27 cellular contexts compared by ENCODE assay signal in the genomic region with DNA sequence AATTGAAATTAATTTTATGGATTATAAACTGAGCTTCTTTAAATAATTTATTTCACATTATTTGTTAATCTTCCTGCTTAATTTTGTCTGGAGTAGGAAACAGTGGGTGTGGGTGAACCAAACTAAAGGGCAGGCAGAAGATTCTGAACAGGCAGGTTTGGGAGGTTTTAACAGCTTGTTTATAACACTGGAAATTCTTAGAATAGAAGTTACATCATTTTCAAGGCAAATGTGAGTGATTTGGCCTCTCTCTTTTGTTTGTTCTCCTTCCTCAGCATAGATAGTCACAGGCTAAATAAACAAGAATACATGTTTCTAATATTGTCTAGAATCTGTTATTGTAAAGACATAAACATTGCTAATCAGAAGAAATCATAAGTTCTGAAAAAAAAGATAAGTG.
DNase-seq lines count a peak whose midpoint lies in the region; ATAC-seq, FAIRE-seq and TF ChIP-seq lines count a peak whose summit lies in the region.
"Had no signal": no experiment of that assay in that cellular context is flagged by ENCODE, and none has a peak within 500 bp of the region (broad histone marks: within the 10 kb centered on the region; RNA-seq: fewer than 3 reads in every experiment).

No MANE protein-coding gene starts in this region.

- H3K9me3 Mint-ChIP-seq in GM23338 = no peaks in the 10 kb centered on the region

- H3K36me3 ChIP-seq in parathyroid adenoma (ENCODE audit: control insufficient read depth, insufficient read depth, low read length) (no peaks in the 10 kb centered on the region), GM23338 (ENCODE audit: insufficient read depth) (no peaks in the 10 kb centered on the region)
- H3K36me3 ChIP-seq: BE2C had no signal

- H3K27me3 ChIP-seq in parathyroid adenoma (ENCODE audit: control insufficient read depth, insufficient read depth, low read length) = no peaks in the 10 kb centered on the region
- H3K27me3 ChIP-seq in GM23338 (ENCODE audit: insufficient read depth) = no peaks in the 10 kb centered on the region
- H3K27me3 ChIP-seq: BE2C had no signal

- no peak overlapping the region for H3K4me3 Mint-ChIP-seq in GM23338
- H3K4me3 Mint-ChIP-seq: CD14-positive monocyte; CD8-positive, alpha-beta memory T cell had no signal

- peak; percentile 97 for FAIRE-seq in endometrium (lab: Jason Lieb, UNC)
- FAIRE-seq: GM18507, H54 had no signal

- H3K4me1 Mint-ChIP-seq in GM23338 = peaks cover 8% of the 10 kb centered on the region; the same call in 2 of the 3 replicates
- H3K4me1 Mint-ChIP-seq: CD14-positive monocyte; CD8-positive, alpha-beta memory T cell had no signal

- no peak overlapping the region for H3K9ac ChIP-seq in parathyroid adenoma
- H3K9ac ChIP-seq: SK-N-SH had no signal

- peaks cover under 1% of the 10 kb centered on the region for H3K9me3 ChIP-seq in parathyroid adenoma (ENCODE audit: control insufficient read depth, low read length)
- H3K9me3 ChIP-seq: BE2C, SK-N-SH had no signal

- no peak overlapping the region for H3K27ac ChIP-seq in parathyroid adenoma
- no peak overlapping the region for H3K27ac ChIP-seq in GM23338 (ENCODE audit: low read depth)

- H4K20me1 ChIP-seq in GM23338 (replicated peaks; ENCODE audit: insufficient read depth) = no peaks in the 10 kb centered on the region

- no peaks in the 10 kb centered on the region for H3K36me3 Mint-ChIP-seq in GM23338 (ENCODE audit: low read depth)
- H3K36me3 Mint-ChIP-seq: CD14-positive monocyte; CD8-positive, alpha-beta memory T cell had no signal

- no peaks in the 10 kb centered on the region for H3F3A ChIP-seq in GM23338 (replicated peaks; ENCODE audit: low read depth)

- H2AFZ ChIP-seq in parathyroid adenoma = peak overlapping the region; percentile 6
- H2AFZ ChIP-seq in GM23338 = no peak overlapping the region

- no peak overlapping the region for H3K4me3 ChIP-seq in parathyroid adenoma (ENCODE audit: low read depth, low read length)
- H3K4me3 ChIP-seq in GM23338 = no peak overlapping the region

- TF ChIP-seq CTCF in parathyroid adenoma (IDR thresholded peaks at IDR 0.05) (no peak), GM23338 (conservative IDR thresholded peaks at IDR 0.05; ENCODE audit: low read depth in 2 of 2) (no peak)

- ATAC-seq in GM18873 (IDR thresholded peaks at IDR 0.05; ENCODE audit: low FRiP score, unreplicated experiment) (no peak), GM23338 (no peak)
- ATAC-seq: Panc1 had no signal

- H3K4me2 ChIP-seq in parathyroid adenoma (ENCODE audit: low read length) (no peak overlapping the region), GM23338 (no peak overlapping the region)
- H3K4me2 ChIP-seq: SK-N-SH had no signal

- no peaks in the 10 kb centered on the region for H3K9me2 ChIP-seq in GM23338 (ENCODE audit: insufficient read depth)
- H3K9me2 ChIP-seq: SK-N-SH had no signal

- DNase-seq in SIG-M5 treated with dmso at 0.1 percent for 504 hours (lab: John Stamatoyannopoulos, UW; ENCODE audit: unreplicated experiment) (peak; percentile 4), SIG-M5 (lab: John Stamatoyannopoulos, UW) (no peak), GM23338 (ENCODE audit: low spot score) (no peak), NCI-H510A treated with DMSO at 0.1 percent for 48 hours (lab: John Stamatoyannopoulos, UW) (no peak)
- DNase-seq: 8988T; ACHN; BE2C; CD8-positive, alpha-beta memory T cell; Karpas-422; NCI-H1092; NCI-H1436; NCI-H187; NCI-H2081 treated with DMSO at 0.1 percent for 48 hours; NCI-H2171; NCI-H524 treated with DMSO at 0.1 percent for 48 hours; NCI-H774; NK-92 treated with Interleukin-12 subunit alpha and Interleukin-12 subunit beta, amount 100 ng/mL, for 24 hours; SHP77 treated with DMSO at 0.1 percent for 48 hours; SK-N-SH; SW 1271 had no signal

- H3K79me2 ChIP-seq in parathyroid adenoma = no peaks in the 10 kb centered on the region
- H3K79me2 ChIP-seq in GM23338 (replicated peaks; ENCODE audit: insufficient read depth) = no peaks in the 10 kb centered on the region

- H3K4me1 ChIP-seq in parathyroid adenoma = peaks cover 8% of the 10 kb centered on the region
- peaks cover 11% of the 10 kb centered on the region for H3K4me1 ChIP-seq in GM23338 (ENCODE audit: insufficient read depth)

- no peak overlapping the region; the same call in 1 of the 2 replicates for H3K27ac Mint-ChIP-seq in GM23338
- H3K27ac Mint-ChIP-seq: CD14-positive monocyte; CD8-positive, alpha-beta memory T cell had no signal

- no peaks in the 10 kb centered on the region for H3K27me3 Mint-ChIP-seq in GM23338 (ENCODE audit: insufficient read depth, low read depth, poor library complexity)
- H3K27me3 Mint-ChIP-seq: CD8-positive, alpha-beta memory T cell had no signal

TF ChIP-seq in GM23338, 12 proteins besides CTCF, POLR2A, EP300 and RAD21 (continues in another document):
- no peak for TF ChIP-seq EZH2phosphoT487 (IDR thresholded peaks at IDR 0.05; ENCODE audit: unreplicated experiment)
- TF ChIP-seq POLR2AphosphoS5 (IDR thresholded peaks at IDR 0.05; ENCODE audit: low read depth) = no peak
- TF ChIP-seq EZH2 (IDR thresholded peaks at IDR 0.05; ENCODE audit: low read depth, unreplicated experiment) = no peak
- TF ChIP-seq, protein P1, sequence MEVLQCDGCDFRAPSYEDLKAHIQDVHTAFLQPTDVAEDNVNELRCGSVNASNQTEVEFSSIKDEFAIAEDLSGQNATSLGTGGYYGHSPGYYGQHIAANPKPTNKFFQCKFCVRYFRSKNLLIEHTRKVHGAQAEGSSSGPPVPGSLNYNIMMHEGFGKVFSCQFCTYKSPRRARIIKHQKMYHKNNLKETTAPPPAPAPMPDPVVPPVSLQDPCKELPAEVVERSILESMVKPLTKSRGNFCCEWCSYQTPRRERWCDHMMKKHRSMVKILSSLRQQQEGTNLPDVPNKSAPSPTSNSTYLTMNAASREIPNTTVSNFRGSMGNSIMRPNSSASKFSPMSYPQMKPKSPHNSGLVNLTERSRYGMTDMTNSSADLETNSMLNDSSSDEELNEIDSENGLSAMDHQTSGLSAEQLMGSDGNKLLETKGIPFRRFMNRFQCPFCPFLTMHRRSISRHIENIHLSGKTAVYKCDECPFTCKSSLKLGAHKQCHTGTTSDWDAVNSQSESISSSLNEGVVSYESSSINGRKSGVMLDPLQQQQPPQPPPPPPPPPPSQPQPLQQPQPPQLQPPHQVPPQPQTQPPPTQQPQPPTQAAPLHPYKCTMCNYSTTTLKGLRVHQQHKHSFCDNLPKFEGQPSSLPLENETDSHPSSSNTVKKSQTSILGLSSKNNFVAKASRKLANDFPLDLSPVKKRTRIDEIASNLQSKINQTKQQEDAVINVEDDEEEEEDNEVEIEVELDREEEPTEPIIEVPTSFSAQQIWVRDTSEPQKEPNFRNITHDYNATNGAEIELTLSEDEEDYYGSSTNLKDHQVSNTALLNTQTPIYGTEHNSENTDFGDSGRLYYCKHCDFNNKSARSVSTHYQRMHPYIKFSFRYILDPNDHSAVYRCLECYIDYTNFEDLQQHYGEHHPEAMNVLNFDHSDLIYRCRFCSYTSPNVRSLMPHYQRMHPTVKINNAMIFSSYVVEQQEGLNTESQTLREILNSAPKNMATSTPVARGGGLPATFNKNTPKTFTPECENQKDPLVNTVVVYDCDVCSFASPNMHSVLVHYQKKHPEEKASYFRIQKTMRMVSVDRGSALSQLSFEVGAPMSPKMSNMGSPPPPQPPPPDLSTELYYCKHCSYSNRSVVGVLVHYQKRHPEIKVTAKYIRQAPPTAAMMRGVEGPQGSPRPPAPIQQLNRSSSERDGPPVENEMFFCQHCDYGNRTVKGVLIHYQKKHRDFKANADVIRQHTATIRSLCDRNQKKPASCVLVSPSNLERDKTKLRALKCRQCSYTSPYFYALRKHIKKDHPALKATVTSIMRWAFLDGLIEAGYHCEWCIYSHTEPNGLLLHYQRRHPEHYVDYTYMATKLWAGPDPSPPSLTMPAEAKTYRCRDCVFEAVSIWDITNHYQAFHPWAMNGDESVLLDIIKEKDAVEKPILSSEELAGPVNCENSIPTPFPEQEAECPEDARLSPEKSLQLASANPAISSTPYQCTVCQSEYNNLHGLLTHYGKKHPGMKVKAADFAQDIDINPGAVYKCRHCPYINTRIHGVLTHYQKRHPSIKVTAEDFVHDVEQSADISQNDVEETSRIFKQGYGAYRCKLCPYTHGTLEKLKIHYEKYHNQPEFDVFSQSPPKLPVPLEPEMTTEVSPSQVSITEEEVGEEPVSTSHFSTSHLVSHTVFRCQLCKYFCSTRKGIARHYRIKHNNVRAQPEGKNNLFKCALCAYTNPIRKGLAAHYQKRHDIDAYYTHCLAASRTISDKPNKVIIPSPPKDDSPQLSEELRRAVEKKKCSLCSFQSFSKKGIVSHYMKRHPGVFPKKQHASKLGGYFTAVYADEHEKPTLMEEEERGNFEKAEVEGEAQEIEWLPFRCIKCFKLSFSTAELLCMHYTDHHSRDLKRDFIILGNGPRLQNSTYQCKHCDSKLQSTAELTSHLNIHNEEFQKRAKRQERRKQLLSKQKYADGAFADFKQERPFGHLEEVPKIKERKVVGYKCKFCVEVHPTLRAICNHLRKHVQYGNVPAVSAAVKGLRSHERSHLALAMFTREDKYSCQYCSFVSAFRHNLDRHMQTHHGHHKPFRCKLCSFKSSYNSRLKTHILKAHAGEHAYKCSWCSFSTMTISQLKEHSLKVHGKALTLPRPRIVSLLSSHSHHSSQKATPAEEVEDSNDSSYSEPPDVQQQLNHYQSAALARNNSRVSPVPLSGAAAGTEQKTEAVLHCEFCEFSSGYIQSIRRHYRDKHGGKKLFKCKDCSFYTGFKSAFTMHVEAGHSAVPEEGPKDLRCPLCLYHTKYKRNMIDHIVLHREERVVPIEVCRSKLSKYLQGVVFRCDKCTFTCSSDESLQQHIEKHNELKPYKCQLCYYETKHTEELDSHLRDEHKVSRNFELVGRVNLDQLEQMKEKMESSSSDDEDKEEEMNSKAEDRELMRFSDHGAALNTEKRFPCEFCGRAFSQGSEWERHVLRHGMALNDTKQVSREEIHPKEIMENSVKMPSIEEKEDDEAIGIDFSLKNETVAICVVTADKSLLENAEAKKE (CRISPR knock-in tag; IDR thresholded peaks at IDR 0.05) = no peak
- TF ChIP-seq ETS1 (IDR thresholded peaks at IDR 0.05) = no peak
- TF ChIP-seq CREB1 (CRISPR knock-in tag; IDR thresholded peaks at IDR 0.05; ENCODE audit: low read depth) = no peak
- no peak for TF ChIP-seq STAT1 (IDR thresholded peaks at IDR 0.05; ENCODE audit: unreplicated experiment)
- TF ChIP-seq ZNF331 (CRISPR knock-in tag; IDR thresholded peaks at IDR 0.05; ENCODE audit: low read depth) = no peak
- TF ChIP-seq JUNB (IDR thresholded peaks at IDR 0.05; ENCODE audit: unreplicated experiment) = no peak
- no peak for TF ChIP-seq ZNF114 (CRISPR knock-in tag; IDR thresholded peaks at IDR 0.05)
